ENCODE assay signal across 18 cellular contexts in the genomic region with DNA sequence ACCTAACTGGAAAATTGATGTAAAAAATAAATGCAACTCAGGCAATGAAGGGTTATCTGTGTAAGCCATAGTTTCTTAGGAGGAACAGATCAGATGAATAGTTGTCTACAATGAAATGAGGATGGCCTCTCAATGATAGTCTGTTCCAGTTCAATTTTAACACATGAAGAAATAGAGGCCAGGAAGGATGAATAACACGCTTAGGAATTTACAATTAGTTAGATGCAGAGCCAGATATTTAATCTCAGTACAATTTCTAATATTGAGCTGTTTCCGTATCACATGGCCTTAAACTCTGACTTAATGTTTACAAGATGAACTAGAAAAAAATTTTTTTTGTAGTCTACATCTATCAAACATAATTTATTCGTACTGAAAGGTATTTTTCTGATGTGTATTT.
DNase-seq lines count a peak whose midpoint lies in the region; ATAC-seq, FAIRE-seq and TF ChIP-seq lines count a peak whose summit lies in the region.
"Had no signal": no experiment of that assay in that cellular context is flagged by ENCODE, and none has a peak within 500 bp of the region (broad histone marks: within the 10 kb centered on the region; RNA-seq: fewer than 3 reads in every experiment).

No MANE protein-coding gene starts in this region.

- 47% methylated on average over 3 of the region's 3 CpGs for WGBS in mammary epithelial cell (ENCODE audit: low coverage, missing lambda C conversion rate)
- WGBS in gastroesophageal sphincter (ENCODE audit: low coverage in 1 of 2), 2 donors = 46 to 52% methylated on average over 3 of the region's 3 CpGs

- TF ChIP-seq CTCF in MCF 10A (IDR thresholded peaks at IDR 0.05; ENCODE audit: unreplicated experiment) = no peak
- no peak for TF ChIP-seq CTCF in breast epithelium (IDR thresholded peaks at IDR 0.05)
- no peak for TF ChIP-seq CTCF in mammary epithelial cell (conservative IDR thresholded peaks at IDR 0.05 in 1 of 2, IDR thresholded peaks at IDR 0.05 in 1 of 2; ENCODE audit: extremely low read depth in 1 of 2, insufficient read depth in 1 of 2, low read depth in 1 of 2, low read length in 2 of 2)
- no peak for TF ChIP-seq CTCF in gastroesophageal sphincter (IDR thresholded peaks at IDR 0.05)
- TF ChIP-seq CTCF in type B pancreatic cell (conservative IDR thresholded peaks at IDR 0.05) = no peak

- H3K36me3 Mint-ChIP-seq in MCF 10A (ENCODE audit: insufficient read depth, unreplicated experiment) (peaks cover 51% of the 10 kb centered on the region), type B pancreatic cell (peaks cover 40% of the 10 kb centered on the region)

- intact Hi-C loops in MCF 10A (cut with micrococcal nuclease) (no loop called here), breast epithelium (cut with DNase I; ENCODE audit: low total_unique reads) (no loop called here), mammary epithelial cell (cut with micrococcal nuclease) (no loop called here)

- peak overlapping the region in 1 of 2 donors; percentile 9 for H3K27ac ChIP-seq in breast epithelium
- no peak overlapping the region for H3K27ac ChIP-seq in mammary epithelial cell (ENCODE audit: insufficient read depth, low read depth, low read length)
- H3K27ac ChIP-seq in gastroesophageal sphincter = peak overlapping the region in 1 of 4 donors; percentile 12
- H3K27ac ChIP-seq: heart right ventricle, VCaP had no signal

- CTCF ChIA-PET in MCF 10A (lab: Yijun Ruan, JAX) (interaction anchor here (0.6 kb wide), 1 partner anchor 485 kb away, joined by 4 read pairs; no protein-coding TSS in a partner anchor), mammary epithelial cell (lab: Charles Lee; ENCODE audit: low non-redundant PET) (no interaction called here)

- peaks cover 24% of the 10 kb centered on the region for H3K4me1 Mint-ChIP-seq in MCF 10A (ENCODE audit: insufficient read depth, unreplicated experiment)
- H3K4me1 Mint-ChIP-seq in type B pancreatic cell (ENCODE audit: unreplicated experiment) = no peaks in the 10 kb centered on the region

- H3K27ac Mint-ChIP-seq in MCF 10A (ENCODE audit: low read depth, unreplicated experiment) (peak overlapping the region; percentile 77), type B pancreatic cell (peak overlapping the region; percentile 13)
- H3K27ac Mint-ChIP-seq: brain; effector memory CD8-positive, alpha-beta T cell; progenitor cell of endocrine pancreas had no signal

- no peaks in the 10 kb centered on the region for H3K79me2 ChIP-seq in mammary epithelial cell (ENCODE audit: insufficient read depth, low read length)

- no peaks in the 10 kb centered on the region for H3K9me3 Mint-ChIP-seq in MCF 10A (ENCODE audit: unreplicated experiment)
- no peaks in the 10 kb centered on the region for H3K9me3 Mint-ChIP-seq in type B pancreatic cell
- H3K9me3 Mint-ChIP-seq: brain; effector memory CD8-positive, alpha-beta T cell had no signal

- H3K27me3 ChIP-seq in breast epithelium (no peaks in the 10 kb centered on the region), mammary epithelial cell (ENCODE audit: insufficient read depth, low read length) (no peaks in the 10 kb centered on the region), gastroesophageal sphincter (no peaks in the 10 kb centered on the region)
- H3K27me3 ChIP-seq: heart right ventricle had no signal

- no peaks in the 10 kb centered on the region for H3K4me1 ChIP-seq in breast epithelium
- H3K4me1 ChIP-seq in mammary epithelial cell (ENCODE audit: insufficient read depth, low read length) = peaks cover 25% of the 10 kb centered on the region
- H3K4me1 ChIP-seq in gastroesophageal sphincter = no peaks in the 10 kb centered on the region

- in situ Hi-C loops in mammary epithelial cell (cut with MboI; ENCODE audit: low sequenced_read_pairs in 2 of 2) = no loop called here

- no peak for FAIRE-seq in HTR-8/SVneo (lab: Jason Lieb, UNC)
- FAIRE-seq: kidney had no signal

- peak; percentile 46 for ATAC-seq in gastroesophageal sphincter
- ATAC-seq: effector memory CD8-positive, alpha-beta T cell; heart right ventricle; Panc1 had no signal

- TF ChIP-seq EP300 in gastroesophageal sphincter (IDR thresholded peaks at IDR 0.05) = no peak

- TF ChIP-seq POLR2A in breast epithelium (IDR thresholded peaks at IDR 0.05) (no peak), gastroesophageal sphincter (IDR thresholded peaks at IDR 0.05) (no peak)

- dilution Hi-C loops in mammary epithelial cell (cut with HindIII; ENCODE audit: low sequenced_read_pairs) = no loop called here

- H4K20me1 ChIP-seq in mammary epithelial cell (ENCODE audit: insufficient read depth, low read length) = no peaks in the 10 kb centered on the region

- H3K27me3 Mint-ChIP-seq in MCF 10A (ENCODE audit: insufficient read depth, unreplicated experiment) (no peaks in the 10 kb centered on the region), type B pancreatic cell (no peaks in the 10 kb centered on the region)
- H3K27me3 Mint-ChIP-seq: brain; effector memory CD8-positive, alpha-beta T cell had no signal

- H3K9ac ChIP-seq in mammary epithelial cell (ENCODE audit: insufficient read depth, low read length) = no peak overlapping the region

- H3K9me3 ChIP-seq in breast epithelium (no peaks in the 10 kb centered on the region), mammary epithelial cell (replicated peaks; ENCODE audit: insufficient read depth, low read length) (no peaks in the 10 kb centered on the region), gastroesophageal sphincter (no peaks in the 10 kb centered on the region)
- H3K9me3 ChIP-seq: heart right ventricle had no signal

- POLR2A ChIA-PET in MCF 10A (lab: Yijun Ruan, JAX) = interaction anchor here (0.6 to 1.3 kb wide), 5 partner anchors 8 to 559 kb away, joined by 3 to 4 read pairs (median 3); no protein-coding TSS in a partner anchor

- no TSS peak for BruUV-seq in MCF 10A (replicated peaks; lab: Mats Ljungman, UMichigan)
- BruUV-seq in mammary epithelial cell (replicated peaks; lab: Mats Ljungman, UMichigan) = no TSS peak

- H3K4me3 Mint-ChIP-seq in MCF 10A (ENCODE audit: unreplicated experiment) (no peak overlapping the region), type B pancreatic cell (no peak overlapping the region)
- H3K4me3 Mint-ChIP-seq: brain; effector memory CD8-positive, alpha-beta T cell had no signal

- peak overlapping the region; percentile 33 for H3K4me2 ChIP-seq in mammary epithelial cell (ENCODE audit: insufficient read depth, low read depth, low read length)

- H3K36me3 ChIP-seq in breast epithelium (no peaks in the 10 kb centered on the region), mammary epithelial cell (ENCODE audit: insufficient read depth, low read length) (peaks cover 9% of the 10 kb centered on the region), gastroesophageal sphincter (peaks cover 11 to 75% of the 10 kb centered on the region in 2 donors)

- H2AFZ ChIP-seq in mammary epithelial cell (ENCODE audit: low read depth, low read length) = no peak overlapping the region

- DNase-seq in MCF 10A (ENCODE audit: unreplicated experiment) = peak; percentile 34
- DNase-seq in breast epithelium (ENCODE audit: low spot score in 2 of 2) = no peak
- peak; percentile 32 for DNase-seq in mammary epithelial cell
- no peak for DNase-seq in type B pancreatic cell (ENCODE audit: extremely low spot score, unreplicated experiment)
- DNase-seq in SW 1271 (lab: John Stamatoyannopoulos, UW) = no peak
- DNase-seq in HTR-8/SVneo (ENCODE audit: insufficient read length, low spot score) = no peak
- no peak for DNase-seq in NCI-H1694 treated with DMSO at 0.1 percent for 48 hours (lab: John Stamatoyannopoulos, UW)
- DNase-seq: 8988T; activated naive CD4-positive, alpha-beta T cell treated with Interleukin-2 at 50 U/mL for 16 hours; effector memory CD8-positive, alpha-beta T cell; heart right ventricle; kidney; NCI-H2029 had no signal

- H3K4me3 ChIP-seq in breast epithelium = no peak overlapping the region
- H3K4me3 ChIP-seq in mammary epithelial cell (replicated peaks in 1 of 3; ENCODE audit: insufficient read depth in 1 of 3, low read depth in 2 of 3, low read length in 3 of 3) = no peak overlapping the region
- no peak overlapping the region for H3K4me3 ChIP-seq in gastroesophageal sphincter
- H3K4me3 ChIP-seq: heart right ventricle had no signal

Comparison
In these comparisons a context has a peak if more than half of its experiments do, and no peak if none do; other contexts are left out.
1. DNase-seq: peak in MCF 10A (single experiment) and mammary epithelial cell (single experiment); none in breast epithelium (0 of 2), type B pancreatic cell (single experiment), SW 1271 (0 of 2), HTR-8/SVneo (single experiment) and NCI-H1694 treated with DMSO at 0.1 percent for 48 hours (single experiment).